In genomic region chr16:4616047-4616811, GRCh38 we compare ENCODE assay signal across 7 cellular contexts.
A peak's percentile ranks its signal among the peaks of the same experiment; 100 is the strongest.
DNase-seq lines count a peak whose midpoint lies in the region; ATAC-seq and TF ChIP-seq lines count a peak whose summit lies in the region.

No MANE protein-coding gene starts in this region.

- DNase-seq in NCI-H1930 (lab: John Stamatoyannopoulos, UW) (peak; percentile 100), T-helper 9 cell (peak; percentile 97), astrocyte of the hippocampus (ENCODE audit: low read depth, low spot score) (peak; percentile 100), hippocampal formation (lab: John Stamatoyannopoulos, UW) (peak; percentile 99 to 100), retina (peak; percentile 95)

- ATAC-seq in GM18505 (IDR thresholded peaks at IDR 0.05; ENCODE audit: unreplicated experiment) (peak; percentile 69), HG02973 (IDR thresholded peaks at IDR 0.05; ENCODE audit: unreplicated experiment) (peak; percentile 69)

- TF ChIP-seq POLR2A in GM18505 (IDR thresholded peaks at IDR 0.05; ENCODE audit: borderline replicate concordance, extremely low read depth, insufficient read depth, insufficient read length), result peak; percentile 71

Comparison
In these comparisons a context has a peak if more than half of its experiments do, and no peak if none do; other contexts are left out.
1. Peak in every context shown above with its lines: DNase-seq and ATAC-seq.